8 cellular contexts compared by ENCODE assay signal in genomic region chr5:124650960-124651662, GRCh38.
DNase-seq lines count a peak whose midpoint lies in the region; ATAC-seq and TF ChIP-seq lines count a peak whose summit lies in the region.

No MANE protein-coding gene starts in this region.

- CTCF ChIA-PET in WTC11 (lab: Charles Lee) = no interaction called here

- no peak for DNase-seq in GM12865 (ENCODE audit: low read depth)
- no peak for DNase-seq in WTC11 (ENCODE audit: low spot score)
- no peak for DNase-seq in glutamatergic neuron
- no peak for DNase-seq in sciatic nerve (ENCODE audit: low spot score)
- no peak for DNase-seq in 8988T
- no peak for DNase-seq in SIG-M5 (lab: John Stamatoyannopoulos, UW)
- DNase-seq in activated gamma-delta T cell treated with Interleukin-2 at 50 U/mL for 16 hours = no peak

- H3K27ac Mint-ChIP-seq in WTC11 = peak overlapping the region; percentile 39; the same call in 1 of the 2 replicates
- H3K27ac Mint-ChIP-seq in glutamatergic neuron (ENCODE audit: unreplicated experiment) = peak overlapping the region; percentile 68

- peaks cover 30% of the 10 kb centered on the region for H3K36me3 Mint-ChIP-seq in WTC11
- peaks cover 5% of the 10 kb centered on the region for H3K36me3 Mint-ChIP-seq in glutamatergic neuron (ENCODE audit: unreplicated experiment)

- POLR2A ChIA-PET in WTC11 (lab: Charles Lee) = no interaction called here

- H3K4me3 Mint-ChIP-seq in WTC11 = peak overlapping the region; percentile 63
- peak overlapping the region; percentile 75 for H3K4me3 Mint-ChIP-seq in glutamatergic neuron (ENCODE audit: unreplicated experiment)

- H3K27me3 Mint-ChIP-seq in WTC11 (ENCODE audit: low read depth) (no peaks in the 10 kb centered on the region), glutamatergic neuron (ENCODE audit: unreplicated experiment) (peaks cover 4% of the 10 kb centered on the region)

- peaks cover 57% of the 10 kb centered on the region for H3K4me1 Mint-ChIP-seq in WTC11
- H3K4me1 Mint-ChIP-seq in glutamatergic neuron (ENCODE audit: low read depth, unreplicated experiment) = peaks cover 48% of the 10 kb centered on the region

- intact Hi-C loops in sciatic nerve (cut with DNase I) = loop anchor here (10.0 kb wide), 1 partner anchor 94 kb away; the partner anchor contains the start of gene ZNF608

- H3K4me3 ChIP-seq in GM12865 (ENCODE audit: low read depth, low read length) = peak overlapping the region; percentile 64

- ATAC-seq in WTC11 (no peak), sciatic nerve (peak; percentile 41), GM21515 (IDR thresholded peaks at IDR 0.05; ENCODE audit: unreplicated experiment) (no peak)

- H3K9me3 Mint-ChIP-seq in WTC11 (no peaks in the 10 kb centered on the region), glutamatergic neuron (ENCODE audit: unreplicated experiment) (peaks cover 13% of the 10 kb centered on the region)

- TF ChIP-seq CTCF in GM12865 (IDR thresholded peaks at IDR 0.05; ENCODE audit: insufficient read depth, low read depth, low read length, missing control alignments) = no peak
- no peak for TF ChIP-seq CTCF in WTC11 (IDR thresholded peaks at IDR 0.05)
- no peak for TF ChIP-seq CTCF in glutamatergic neuron (IDR thresholded peaks at IDR 0.05; ENCODE audit: partially characterized antibody, unreplicated experiment)

TF ChIP-seq in WTC11, 78 proteins besides CTCF, POLR2A, EP300 and RAD21:
- TF ChIP-seq CBFB (CRISPR knock-in tag; IDR thresholded peaks at IDR 0.05; ENCODE audit: low read depth) (no peak), ZMAT4 (CRISPR knock-in tag; IDR thresholded peaks at IDR 0.05) (no peak), TEAD1 (CRISPR knock-in tag; IDR thresholded peaks at IDR 0.05) (no peak), ATF3 (CRISPR knock-in tag; conservative IDR thresholded peaks at IDR 0.05) (no peak), GABPB1 (CRISPR knock-in tag; IDR thresholded peaks at IDR 0.05) (no peak), ZNF396 (CRISPR knock-in tag; IDR thresholded peaks at IDR 0.05; ENCODE audit: borderline replicate concordance) (no peak), PREB (CRISPR knock-in tag; IDR thresholded peaks at IDR 0.05; ENCODE audit: borderline replicate concordance) (no peak), OVOL2 (CRISPR knock-in tag; IDR thresholded peaks at IDR 0.05; ENCODE audit: borderline replicate concordance) (no peak), NR2C2 (CRISPR knock-in tag; IDR thresholded peaks at IDR 0.05) (no peak), ERG (CRISPR knock-in tag; IDR thresholded peaks at IDR 0.05) (no peak), TEAD4 (CRISPR knock-in tag; IDR thresholded peaks at IDR 0.05) (no peak), IRF1 (CRISPR knock-in tag; IDR thresholded peaks at IDR 0.05) (no peak), GTF2I (CRISPR knock-in tag; conservative IDR thresholded peaks at IDR 0.05) (no peak), MXD4 (CRISPR knock-in tag; IDR thresholded peaks at IDR 0.05; ENCODE audit: borderline replicate concordance) (no peak), AFF4 (CRISPR knock-in tag; IDR thresholded peaks at IDR 0.05; ENCODE audit: borderline replicate concordance) (no peak), ZNF219 (CRISPR knock-in tag; IDR thresholded peaks at IDR 0.05; ENCODE audit: borderline replicate concordance) (no peak)
